ENCODE assay signal across 8 cellular contexts in genomic region chr1:246932366-246932700, GRCh38. TPM values are rescaled to one million over a fixed set of nuclear protein-coding genes. Genes with fewer than 3 reads are reported as not detected.
DNase-seq lines count a peak whose midpoint lies in the region; ATAC-seq and TF ChIP-seq lines count a peak whose summit lies in the region.

No MANE protein-coding gene starts in this region.

- no peak for TF ChIP-seq RAD21 in HCT116 (IDR thresholded peaks at IDR 0.05; ENCODE audit: low read depth)

- no peaks in the 10 kb centered on the region for H3K9me2 ChIP-seq in HCT116 (ENCODE audit: insufficient read depth)

- H3K9me3 ChIP-seq in HCT116 (ENCODE audit: control insufficient read depth in 1 of 2, insufficient read depth in 1 of 2, low read depth in 1 of 2, low read length in 2 of 2), result no peaks in the 10 kb centered on the region
- no peaks in the 10 kb centered on the region for H3K9me3 ChIP-seq in smooth muscle cell (replicated peaks; ENCODE audit: low read depth)

- H3K79me2 ChIP-seq in HCT116 (ENCODE audit: insufficient read depth, low read length) (peaks cover 38% of the 10 kb centered on the region), smooth muscle cell (ENCODE audit: low read depth) (peaks cover 35% of the 10 kb centered on the region)

- H3K9ac ChIP-seq in HCT116 (ENCODE audit: low read length) (peak overlapping the region; percentile 83), smooth muscle cell (ENCODE audit: low read depth) (peak overlapping the region; percentile 33)

- H3K4me2 ChIP-seq in HCT116 (ENCODE audit: low read length) (peak overlapping the region; percentile 77), smooth muscle cell (peak overlapping the region; percentile 93)

- H3K4me1 ChIP-seq in HCT116 (ENCODE audit: control insufficient read depth in 1 of 2, insufficient read depth in 2 of 2, low read length in 2 of 2), result peaks cover 8 to 12% of the 10 kb centered on the region in 2 experiments; a peak in 3 of 4 replicates
- peaks cover 6% of the 10 kb centered on the region for H3K4me1 ChIP-seq in smooth muscle cell (ENCODE audit: low read depth)

- peak overlapping the region; percentile 96 to 98 for H3K4me3 ChIP-seq in HCT116 (replicated peaks in 1 of 2; ENCODE audit: low read depth in 1 of 2, low read length in 2 of 2)
- peak overlapping the region; percentile 94 for H3K4me3 ChIP-seq in iPS-11a (ENCODE audit: low read depth, low read length)
- peak overlapping the region; percentile 94 for H3K4me3 ChIP-seq in smooth muscle cell

- H3K4me1 Mint-ChIP-seq in activated T-helper 1 cell treated with anti-CD3 and anti-CD28 coated beads, Interleukin-12 subunit alpha, Interleukin-12 subunit beta, Interleukin-2, Interleukin-4 antibody, amounts not matched to agents 30 ng/mL and 10 ng/mL and 1 ng/mL, durations not matched to agents 14 hours and 24 hours and 36 hours (ENCODE audit: low read depth), result peaks cover 24% of the 10 kb centered on the region

- DNase-seq in HCT116 (ENCODE audit: low read depth, low spot score) (no peak), smooth muscle cell (lab: John Stamatoyannopoulos, UW; ENCODE audit: unreplicated experiment) (no peak), hepatic stellate cell (ENCODE audit: low spot score) (no peak)
- DNase-seq in activated T-helper 1 cell treated with anti-CD3 and anti-CD28 coated beads, Interleukin-12 subunit alpha, Interleukin-12 subunit beta, Interleukin-2, Interleukin-4 antibody, amounts not matched to agents 30 ng/mL and 10 ng/mL and 1 ng/mL, durations not matched to agents 14 hours and 24 hours and 36 hours (ENCODE audit: low spot score), result no peak
- DNase-seq in stimulated activated CD4-positive, alpha-beta T cell treated with anti-CD3 and anti-CD28 coated beads, Interleukin-2, amount 100 ng/mL, for 48 hours, result no peak
- DNase-seq in activated CD4-positive, alpha-beta T cell treated with anti-CD3 and anti-CD28 coated beads, Interleukin-2, amount 50 U/mL, for 1 hour, result no peak

- peak overlapping the region; percentile 78 for H2AFZ ChIP-seq in HCT116 (ENCODE audit: low read depth, low read length, poor library complexity, severe bottlenecking)
- H2AFZ ChIP-seq in smooth muscle cell (ENCODE audit: low read depth), result peak overlapping the region; percentile 95

- 18% methylated on average over 8 of the region's 8 CpGs for WGBS in smooth muscle cell (ENCODE audit: low lambda C conversion rate)

- CTCF ChIA-PET in HCT116 (lab: Charles Lee), result no interaction called here

- no peaks in the 10 kb centered on the region for H3K9me3 Mint-ChIP-seq in activated T-helper 1 cell treated with anti-CD3 and anti-CD28 coated beads, Interleukin-12 subunit alpha, Interleukin-12 subunit beta, Interleukin-2, Interleukin-4 antibody, amounts not matched to agents 30 ng/mL and 10 ng/mL and 1 ng/mL, durations not matched to agents 14 hours and 24 hours and 36 hours

- TSS peak; percentile 64 for BruUV-seq in HCT116 (replicated peaks; lab: Mats Ljungman, UMichigan)

- TF ChIP-seq CTCF in HCT116 (IDR thresholded peaks at IDR 0.05 in 2 of 3, conservative IDR thresholded peaks at IDR 0.05 in 1 of 3; ENCODE audit: borderline replicate concordance in 1 of 3, insufficient read depth in 1 of 3, low read depth in 2 of 3, low read length in 2 of 3), result no peak
- no peak for TF ChIP-seq CTCF in smooth muscle cell (IDR thresholded peaks at IDR 0.05; ENCODE audit: borderline replicate concordance, insufficient read depth, poor library complexity, severe bottlenecking)

- H3K4me3 Mint-ChIP-seq in activated T-helper 1 cell treated with anti-CD3 and anti-CD28 coated beads, Interleukin-12 subunit alpha, Interleukin-12 subunit beta, Interleukin-2, Interleukin-4 antibody, amounts not matched to agents 30 ng/mL and 10 ng/mL and 1 ng/mL, durations not matched to agents 14 hours and 24 hours and 36 hours, result peak overlapping the region; percentile 93

- RAD21 ChIA-PET in HCT116 (lab: Charles Lee; ENCODE audit: low non-redundant PET in 1 of 2, low total read pairs in 2 of 2, uncharacterized antibody in 2 of 2, unreplicated experiment in 2 of 2), result no interaction called here

- H3K27me3 Mint-ChIP-seq in activated T-helper 1 cell treated with anti-CD3 and anti-CD28 coated beads, Interleukin-12 subunit alpha, Interleukin-12 subunit beta, Interleukin-2, Interleukin-4 antibody, amounts not matched to agents 30 ng/mL and 10 ng/mL and 1 ng/mL, durations not matched to agents 14 hours and 24 hours and 36 hours (ENCODE audit: insufficient read depth), result peaks cover 6% of the 10 kb centered on the region

- H3F3A ChIP-seq in smooth muscle cell (ENCODE audit: low read depth), result peaks cover 17% of the 10 kb centered on the region

- peaks cover 12% of the 10 kb centered on the region for H3K36me3 Mint-ChIP-seq in activated T-helper 1 cell treated with anti-CD3 and anti-CD28 coated beads, Interleukin-12 subunit alpha, Interleukin-12 subunit beta, Interleukin-2, Interleukin-4 antibody, amounts not matched to agents 30 ng/mL and 10 ng/mL and 1 ng/mL, durations not matched to agents 14 hours and 24 hours and 36 hours (ENCODE audit: low read depth)

- no peaks in the 10 kb centered on the region for H3K27me3 ChIP-seq in HCT116 (ENCODE audit: insufficient read depth, low read length)
- no peaks in the 10 kb centered on the region for H3K27me3 ChIP-seq in smooth muscle cell (ENCODE audit: low read depth)

- H3K27ac ChIP-seq in HCT116 (ENCODE audit: low read depth, low read length), result peak overlapping the region; percentile 95
- H3K27ac ChIP-seq in smooth muscle cell (ENCODE audit: low read depth), result no peak overlapping the region

- H4K20me1 ChIP-seq in HCT116 (ENCODE audit: insufficient read depth) (no peaks in the 10 kb centered on the region; the same call in 1 of the 2 replicates), smooth muscle cell (ENCODE audit: low read depth) (peaks cover 36% of the 10 kb centered on the region)

- peaks cover 2 to 11% of the 10 kb centered on the region in 2 experiments; a peak in 2 of 4 replicates for H3K36me3 ChIP-seq in HCT116 (ENCODE audit: control insufficient read depth in 1 of 2, insufficient read depth in 2 of 2, low read length in 2 of 2)
- no peaks in the 10 kb centered on the region for H3K36me3 ChIP-seq in smooth muscle cell (ENCODE audit: low read depth)

- ATAC-seq in HCT116, result no peak
- ATAC-seq in HG02588 (IDR thresholded peaks at IDR 0.05; ENCODE audit: unreplicated experiment), result no peak

- POLR2A ChIA-PET in HCT116 (lab: Charles Lee), result no interaction called here

- intact Hi-C loops in HCT116 (cut with micrococcal nuclease), result no loop called here
- intact Hi-C loops in activated T-helper 1 cell treated with anti-CD3 and anti-CD28 coated beads, Interleukin-12 subunit alpha, Interleukin-12 subunit beta, Interleukin-2, Interleukin-4 antibody, amounts not matched to agents 30 ng/mL and 10 ng/mL and 1 ng/mL, durations not matched to agents 14 hours and 24 hours and 36 hours (cut with micrococcal nuclease), result loop anchor here (1.0 to 5.0 kb wide), 9 partner anchors 39 to 1970 kb away; partner anchors contain the start of genes CNST, SMYD3, TFB2M and ZNF669

- TF ChIP-seq POLR2A in HCT116 (IDR thresholded peaks at IDR 0.05; ENCODE audit: borderline replicate concordance, extremely low read depth, insufficient read depth, insufficient read length), result no peak

- H3K27ac Mint-ChIP-seq in activated T-helper 1 cell treated with anti-CD3 and anti-CD28 coated beads, Interleukin-12 subunit alpha, Interleukin-12 subunit beta, Interleukin-2, Interleukin-4 antibody, amounts not matched to agents 30 ng/mL and 10 ng/mL and 1 ng/mL, durations not matched to agents 14 hours and 24 hours and 36 hours, result peak overlapping the region; percentile 46

TF ChIP-seq in HCT116, 20 proteins besides CTCF, POLR2A, EP300 and RAD21:
- TF ChIP-seq POLR2AphosphoS5 (IDR thresholded peaks at IDR 0.05; ENCODE audit: low read depth, low read length) (no peak), CBX3 (IDR thresholded peaks at IDR 0.05; ENCODE audit: low read depth) (no peak), ZBTB33 (IDR thresholded peaks at IDR 0.05; ENCODE audit: extremely low read depth, insufficient replicate concordance, low read length) (no peak), SP1 (IDR thresholded peaks at IDR 0.05; ENCODE audit: low read depth) (no peak), ZFX (IDR thresholded peaks at IDR 0.05) (no peak)

RNA-seq across cellular contexts. Expression of gene AHCTF1, which starts 0.6 kb away (rescaled TPM):
- 56.2 TPM for total RNA-seq in HCT116 (2021; ENCODE audit: unreplicated experiment)
- 16.4 and 17.2 TPM in 2 replicates for polyA plus RNA-seq in HCT116 (2012)
- 56.1 and 60.5 TPM in 2 replicates for total RNA-seq in activated T-helper 1 cell treated with anti-CD3 and anti-CD28 coated beads, Interleukin-12 subunit alpha, Interleukin-12 subunit beta, Interleukin-2, Interleukin-4 antibody, amounts not matched to agents 30 ng/mL and 10 ng/mL and 1 ng/mL, durations not matched to agents 14 hours and 24 hours and 36 hours
- total RNA-seq in smooth muscle cell, result 34.0 and 41.2 TPM in 2 replicates
- polyA plus RNA-seq in smooth muscle cell, result 7.2 and 7.3 TPM in 2 replicates
